ENCODE assay signal across 8 cellular contexts in the genomic region with DNA sequence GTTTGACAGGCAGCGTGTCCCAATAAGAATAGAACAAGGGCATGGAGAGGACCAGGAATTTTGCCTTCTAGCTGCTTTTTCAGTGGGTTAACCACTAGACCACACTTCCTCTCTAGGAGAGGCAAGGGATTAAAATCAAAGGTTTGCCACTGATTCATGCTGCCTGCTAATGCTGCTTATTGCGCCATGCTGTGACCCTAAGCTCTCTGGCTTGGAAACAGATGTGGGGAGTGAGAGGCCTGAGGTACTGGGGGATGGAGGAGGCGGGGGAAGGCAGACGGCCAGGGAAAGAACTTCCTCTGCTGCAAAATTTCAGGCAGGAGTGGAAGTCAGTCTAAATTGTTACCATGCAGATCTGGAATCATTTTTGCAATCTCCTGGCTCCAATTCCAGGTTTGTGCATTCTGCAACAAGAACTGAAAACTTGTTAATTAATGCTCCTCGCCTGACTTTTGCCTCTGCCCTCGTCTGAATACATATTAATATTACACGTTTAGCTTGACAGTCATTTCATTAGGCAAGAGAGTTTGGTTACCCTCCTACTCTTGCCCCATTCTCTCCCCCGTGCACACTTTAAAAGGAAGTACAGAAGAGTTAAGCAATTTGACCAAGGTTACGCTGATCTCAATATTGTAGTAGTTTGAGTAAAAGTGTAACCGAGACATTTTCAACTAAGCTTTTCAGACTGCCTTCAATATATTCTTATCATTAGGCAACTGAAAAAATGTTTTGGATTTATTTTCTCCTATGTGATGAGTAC.
DNase-seq lines count a peak whose midpoint lies in the region; ATAC-seq and TF ChIP-seq lines count a peak whose summit lies in the region.

No MANE protein-coding gene starts in this region.

- no peaks in the 10 kb centered on the region for H3K36me3 ChIP-seq in RWPE2 (ENCODE audit: low read depth)

- DNase-seq in GM03348 (ENCODE audit: low spot score) (peak; percentile 89), RWPE2 (ENCODE audit: low spot score) (peak; percentile 93), fibroblast of mammary gland (ENCODE audit: low read depth) (peak; percentile 100), occipital lobe (lab: John Stamatoyannopoulos, UW) (peak; percentile 25)

- TF ChIP-seq CTCF in RWPE2 (IDR thresholded peaks at IDR 0.05; ENCODE audit: poor library complexity, severe bottlenecking), result no peak
- no peak for TF ChIP-seq CTCF in fibroblast of mammary gland (conservative IDR thresholded peaks at IDR 0.05; ENCODE audit: control insufficient read depth, insufficient read depth, low read depth, low read length)

- H3K4me3 ChIP-seq in RWPE2 (ENCODE audit: severe bottlenecking) (no peak overlapping the region), fibroblast of mammary gland (ENCODE audit: control insufficient read depth, low read depth, low read length) (peak overlapping the region; percentile 20)

- no peaks in the 10 kb centered on the region for H3K9me3 ChIP-seq in RWPE2 (ENCODE audit: severe bottlenecking)

- no peaks in the 10 kb centered on the region for H3K27me3 ChIP-seq in RWPE2 (ENCODE audit: insufficient read depth, poor library complexity, severe bottlenecking)

- ATAC-seq in HG02798 (IDR thresholded peaks at IDR 0.05; ENCODE audit: poor library complexity, unreplicated experiment), result peak; percentile 64
- peak; percentile 75 for ATAC-seq in RWPE2 (ENCODE audit: low read depth)
- ATAC-seq in HG03457 (IDR thresholded peaks at IDR 0.05; ENCODE audit: unreplicated experiment), result no peak
- ATAC-seq in GM21528 (IDR thresholded peaks at IDR 0.05; ENCODE audit: low FRiP score, unreplicated experiment), result no peak
- ATAC-seq in HG03097 (IDR thresholded peaks at IDR 0.05; ENCODE audit: low FRiP score, unreplicated experiment), result no peak

- H3K27ac ChIP-seq in RWPE2 (ENCODE audit: poor library complexity, severe bottlenecking), result peak overlapping the region; percentile 87

- peaks cover 45% of the 10 kb centered on the region for H3K4me1 ChIP-seq in RWPE2 (ENCODE audit: insufficient read depth, poor library complexity, severe bottlenecking)

Comparison
In these comparisons a context has a peak if more than half of its experiments do, and no peak if none do; other contexts are left out.
1. DNase-seq: peak in every context shown above with its lines; median percentile 100 in fibroblast of mammary gland; 93 in RWPE2; 89 in GM03348; 25 in occipital lobe.
2. ATAC-seq: peak in HG02798 (single experiment) and RWPE2 (single experiment); none in HG03457 (single experiment), GM21528 (single experiment) and HG03097 (single experiment).